1 cellular context compared by ENCODE assay signal in the genomic region with DNA sequence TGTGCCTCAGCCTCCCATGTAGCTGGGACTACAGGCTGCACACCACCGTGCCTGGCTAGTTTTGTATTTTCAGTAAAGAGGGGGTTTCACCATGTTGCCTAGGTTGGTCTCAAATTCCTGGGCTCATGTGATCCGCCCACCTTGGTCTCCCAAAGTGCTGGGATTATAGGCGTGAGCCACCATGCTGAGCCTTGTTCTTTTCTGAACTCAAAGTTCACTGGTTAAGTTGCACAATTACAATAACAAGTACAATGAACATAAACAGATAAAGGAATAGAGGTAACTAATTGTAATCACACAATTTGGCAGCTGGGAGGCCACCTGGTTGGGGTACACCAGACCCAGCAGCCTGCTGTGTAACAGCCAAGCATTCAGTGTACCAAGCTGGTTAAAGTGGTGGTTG.
A peak's percentile ranks its signal among the peaks of the same experiment; 100 is the strongest.
TF ChIP-seq lines count a peak whose summit lies in the region.

No MANE protein-coding gene starts in this region.

TF ChIP-seq in HEK293, 187 proteins besides CTCF, POLR2A, EP300 and RAD21 (continued from another document):
- no peak for TF ChIP-seq ZNF791 (tag by site-specific recombination; IDR thresholded peaks at IDR 0.05)
- TF ChIP-seq ZNF768 (tag by site-specific recombination; IDR thresholded peaks at IDR 0.05): no peak
- TF ChIP-seq ZIC2 (tag by site-specific recombination; IDR thresholded peaks at IDR 0.05): peak; percentile 59; the same call in 1 of the 2 replicates
- TF ChIP-seq ZEB2 (tag by site-specific recombination; IDR thresholded peaks at IDR 0.05): no peak
- no peak for TF ChIP-seq ZNF555 (tag by site-specific recombination; conservative IDR thresholded peaks at IDR 0.05)
- TF ChIP-seq ZNF585B (tag by site-specific recombination; IDR thresholded peaks at IDR 0.05): no peak
- TF ChIP-seq ZBTB17 (tag by site-specific recombination; IDR thresholded peaks at IDR 0.05): no peak
- peak; percentile 49; the same call in 1 of the 2 replicates for TF ChIP-seq FEZF1 (tag by site-specific recombination; IDR thresholded peaks at IDR 0.05)
- TF ChIP-seq ZBTB1 (tag by site-specific recombination; IDR thresholded peaks at IDR 0.05): no peak
- TF ChIP-seq HOXC10 (CRISPR knock-in tag; IDR thresholded peaks at IDR 0.05): no peak
- TF ChIP-seq ZNF155 (tag by site-specific recombination; IDR thresholded peaks at IDR 0.05): no peak
- TF ChIP-seq, protein P1, sequence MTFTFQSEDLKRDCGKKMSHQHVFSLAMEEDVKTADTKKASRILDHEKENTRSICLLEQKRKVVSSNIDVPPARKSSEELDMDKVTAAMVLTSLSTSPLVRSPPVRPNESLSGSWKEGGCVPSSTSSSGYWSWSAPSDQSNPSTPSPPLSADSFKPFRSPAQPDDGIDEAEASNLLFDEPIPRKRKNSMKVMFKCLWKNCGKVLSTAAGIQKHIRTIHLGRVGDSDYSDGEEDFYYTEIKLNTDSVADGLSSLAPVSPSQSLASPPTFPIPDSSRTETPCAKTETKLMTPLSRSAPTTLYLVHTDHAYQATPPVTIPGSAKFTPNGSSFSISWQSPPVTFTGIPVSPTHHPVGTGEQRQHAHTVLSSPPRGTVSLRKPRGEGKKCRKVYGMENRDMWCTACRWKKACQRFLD (tag by site-specific recombination; IDR thresholded peaks at IDR 0.05): no peak
- TF ChIP-seq ZNF19 (tag by site-specific recombination; IDR thresholded peaks at IDR 0.05; ENCODE audit: low read depth): no peak
TF ChIP-seq in HEK293: peak in this region for 6.
